20 cellular contexts compared by ENCODE assay signal in genomic region chr10:52814506-52814905, GRCh38. TPM values are rescaled to one million over a fixed set of nuclear protein-coding genes. Genes with fewer than 3 reads are reported as not detected.
DNase-seq lines count a peak whose midpoint lies in the region; ATAC-seq, FAIRE-seq and TF ChIP-seq lines count a peak whose summit lies in the region.
"Had no signal": no experiment of that assay in that cellular context is flagged by ENCODE, and none has a peak within 500 bp of the region (broad histone marks: within the 10 kb centered on the region; RNA-seq: fewer than 3 reads in every experiment).

No MANE protein-coding gene starts in this region.

- H3K36me3 ChIP-seq in OCI-LY3 (replicated peaks; ENCODE audit: low read depth, low read length) = no peaks in the 10 kb centered on the region
- H3K36me3 ChIP-seq: lower lobe of right lung, SJCRH30, stomach, vagina had no signal

- no peak overlapping the region for H3K27ac ChIP-seq in OCI-LY3 (ENCODE audit: low read length)
- H3K27ac ChIP-seq: foreskin keratinocyte, lower lobe of right lung, SJCRH30, stomach, vagina had no signal

- FAIRE-seq in frontal cortex (lab: Jason Lieb, UNC) = no peak
- FAIRE-seq: endometrium had no signal

- CTCF ChIA-PET in GM10248 (lab: Yijun Ruan, JAX) = interaction anchor here (1.7 kb wide), 1 partner anchor 26 kb away, joined by 4 read pairs; no protein-coding TSS in a partner anchor

- no peak for DNase-seq in GM10248 (ENCODE audit: extremely low spot score)
- no peak for DNase-seq in activated CD4-positive, alpha-beta T cell treated with anti-CD3 and anti-CD28 coated beads, Interleukin-2, amount 50 U/mL, for 48 hours
- DNase-seq in frontal cortex (ENCODE audit: low spot score in 2 of 2) = no peak
- DNase-seq: activated CD4-positive, alpha-beta T cell treated with anti-CD3 and anti-CD28 coated beads, Interleukin-2, amount 50 U/mL, for 4 hours; amniotic stem cell; foreskin keratinocyte; lower lobe of right lung; naive thymus-derived CD4-positive, alpha-beta T cell; NCI-H1092 treated with DMSO at 0.1 percent for 48 hours; SJCRH30; stomach had no signal

- ATAC-seq in GM18502 (IDR thresholded peaks at IDR 0.05; ENCODE audit: poor library complexity, unreplicated experiment) (peak; percentile 44), GM19395 (IDR thresholded peaks at IDR 0.05; ENCODE audit: unreplicated experiment) (peak; percentile 39), HG02763 (IDR thresholded peaks at IDR 0.05; ENCODE audit: unreplicated experiment) (peak; percentile 60), HG03039 (IDR thresholded peaks at IDR 0.05; ENCODE audit: unreplicated experiment) (no peak)
- ATAC-seq: foreskin keratinocyte; lower lobe of right lung; naive thymus-derived CD4-positive, alpha-beta T cell had no signal

- no peaks in the 10 kb centered on the region for H3K79me2 ChIP-seq in OCI-LY3 (ENCODE audit: low read length)

- no peaks in the 10 kb centered on the region for H4K20me1 ChIP-seq in OCI-LY3 (ENCODE audit: insufficient read depth, low read length)

- POLR2A ChIA-PET in GM10248 (lab: Yijun Ruan, JAX) = no interaction called here

- TF ChIP-seq CTCF in OCI-LY3 (IDR thresholded peaks at IDR 0.05; ENCODE audit: low read depth, low read length) (no peak), GM10248 (IDR thresholded peaks at IDR 0.05; ENCODE audit: control extremely low read depth, extremely low read depth, low read depth, missing control alignments) (no peak)

- H3K9me3 ChIP-seq in OCI-LY3 (ENCODE audit: insufficient read depth, low read length) = no peaks in the 10 kb centered on the region
- H3K9me3 ChIP-seq: lower lobe of right lung, SJCRH30, stomach, vagina had no signal

- H3K27me3 ChIP-seq in OCI-LY3 (ENCODE audit: low read depth, low read length) = no peaks in the 10 kb centered on the region
- H3K27me3 ChIP-seq: foreskin keratinocyte, SJCRH30, stomach, vagina had no signal

- peaks cover 14% of the 10 kb centered on the region for H3K4me1 ChIP-seq in OCI-LY3 (ENCODE audit: low read length)
- H3K4me1 ChIP-seq: foreskin keratinocyte, lower lobe of right lung, SJCRH30, stomach, vagina had no signal

- peak overlapping the region; percentile 46 for H3K4me3 ChIP-seq in OCI-LY3 (ENCODE audit: low read length)
- H3K4me3 ChIP-seq: lower lobe of right lung, SJCRH30, stomach, vagina had no signal

- no peak overlapping the region; the same call in 1 of the 2 replicates for H3K9ac ChIP-seq in OCI-LY3 (ENCODE audit: low read length)

- peak overlapping the region; percentile 99 for H2AFZ ChIP-seq in OCI-LY3 (ENCODE audit: low read depth, low read length)

- H3K4me2 ChIP-seq in OCI-LY3 (ENCODE audit: low read length) = peak overlapping the region; percentile 62

RNA-seq across cellular contexts. Expression of gene MBL2, which starts 41.9 kb away (rescaled TPM):
- total RNA-seq in frontal cortex = not detected
- total RNA-seq: cerebellum; foreskin keratinocyte; lower lobe of right lung; naive thymus-derived CD4-positive, alpha-beta T cell; posterior vena cava; SJCRH30; vagina had no signal
